ENCODE assay signal across 11 cellular contexts in genomic region chr2:46803911-46804670, GRCh38.
DNase-seq lines count a peak whose midpoint lies in the region; ATAC-seq, FAIRE-seq and TF ChIP-seq lines count a peak whose summit lies in the region.
"Had no signal": no experiment of that assay in that cellular context is flagged by ENCODE, and none has a peak within 500 bp of the region (broad histone marks: within the 10 kb centered on the region; RNA-seq: fewer than 3 reads in every experiment).

No MANE protein-coding gene starts in this region.

- POLR2A ChIA-PET in activated CD4-positive, alpha-beta T cell treated with anti-CD3 and anti-CD28 coated beads for 36 hours (lab: Charles Lee), result no interaction called here

- TF ChIP-seq CTCF in astrocyte of the spinal cord (IDR thresholded peaks at IDR 0.05; ENCODE audit: low read depth, low read length) (no peak), smooth muscle cell (IDR thresholded peaks at IDR 0.05; ENCODE audit: borderline replicate concordance, insufficient read depth, poor library complexity, severe bottlenecking) (no peak)

- 81% methylated on average over 15 of the region's 15 CpGs for WGBS in smooth muscle cell (ENCODE audit: low lambda C conversion rate)

- no peaks in the 10 kb centered on the region for H3F3A ChIP-seq in smooth muscle cell (ENCODE audit: low read depth)

- peaks cover 2% of the 10 kb centered on the region for H3K9me3 Mint-ChIP-seq in activated CD4-positive, alpha-beta T cell treated with anti-CD3 and anti-CD28 coated beads for 36 hours (ENCODE audit: low read depth)
- H3K9me3 Mint-ChIP-seq: central memory CD8-positive, alpha-beta T cell had no signal

- H3K27me3 Mint-ChIP-seq in activated CD4-positive, alpha-beta T cell treated with anti-CD3 and anti-CD28 coated beads for 36 hours, result peaks cover 9% of the 10 kb centered on the region

- no peak overlapping the region for H3K27ac ChIP-seq in smooth muscle cell (ENCODE audit: low read depth)

- no peaks in the 10 kb centered on the region for H3K4me1 Mint-ChIP-seq in activated CD4-positive, alpha-beta T cell treated with anti-CD3 and anti-CD28 coated beads for 36 hours
- H3K4me1 Mint-ChIP-seq: central memory CD8-positive, alpha-beta T cell had no signal

- no peaks in the 10 kb centered on the region for H3K36me3 Mint-ChIP-seq in activated CD4-positive, alpha-beta T cell treated with anti-CD3 and anti-CD28 coated beads for 36 hours (ENCODE audit: low read depth)

- no peak overlapping the region for H3K9ac ChIP-seq in smooth muscle cell (ENCODE audit: low read depth)

- intact Hi-C loops in cardiac septum (cut with DNase I), result no loop called here
- intact Hi-C loops in left ventricle myocardium superior (cut with micrococcal nuclease), result no loop called here
- intact Hi-C loops in activated CD4-positive, alpha-beta T cell treated with anti-CD3 and anti-CD28 coated beads for 36 hours (cut with DNase I, micrococcal nuclease), result loop anchor here in 1 of 2 experiments (10.0 kb wide), 1 partner anchor 521 kb away; no protein-coding TSS in a partner anchor

- H3K4me3 ChIP-seq in astrocyte of the spinal cord (ENCODE audit: low read depth, low read length) (no peak overlapping the region), smooth muscle cell (no peak overlapping the region)

- peak; percentile 94 for FAIRE-seq in urothelium cell line (lab: Jason Lieb, UNC)

- no peak overlapping the region for H2AFZ ChIP-seq in smooth muscle cell (ENCODE audit: low read depth)

- DNase-seq in cardiac septum (ENCODE audit: low spot score) (peak; percentile 74), left ventricle myocardium superior (no peak), astrocyte of the spinal cord (ENCODE audit: low read depth, low spot score) (peak; percentile 96), kidney tubule cell (ENCODE audit: low spot score) (peak; percentile 63), urothelium cell line (ENCODE audit: low spot score) (peak; percentile 95), smooth muscle cell (lab: John Stamatoyannopoulos, UW; ENCODE audit: unreplicated experiment) (no peak), NCI-H1436 treated with DMSO at 0.1 percent for 48 hours (lab: John Stamatoyannopoulos, UW) (no peak)
- no peak for DNase-seq in activated CD4-positive, alpha-beta T cell treated with anti-CD3 and anti-CD28 coated beads for 36 hours
- DNase-seq: NCI-H1105 treated with DMSO at 0.1 percent for 48 hours had no signal

- H3K79me2 ChIP-seq in smooth muscle cell (ENCODE audit: low read depth), result no peaks in the 10 kb centered on the region

- ATAC-seq in left ventricle myocardium superior, result no peak
- ATAC-seq in activated CD4-positive, alpha-beta T cell treated with anti-CD3 and anti-CD28 coated beads for 36 hours, result no peak

- peaks cover 5% of the 10 kb centered on the region for H3K27me3 ChIP-seq in smooth muscle cell (ENCODE audit: low read depth)

- H3K4me1 ChIP-seq in smooth muscle cell (ENCODE audit: low read depth), result no peaks in the 10 kb centered on the region

- H3K9me3 ChIP-seq in smooth muscle cell (replicated peaks; ENCODE audit: low read depth), result no peaks in the 10 kb centered on the region

- H3K4me3 Mint-ChIP-seq in activated CD4-positive, alpha-beta T cell treated with anti-CD3 and anti-CD28 coated beads for 36 hours, result no peak overlapping the region
- H3K4me3 Mint-ChIP-seq: central memory CD8-positive, alpha-beta T cell had no signal

- H3K27ac Mint-ChIP-seq in activated CD4-positive, alpha-beta T cell treated with anti-CD3 and anti-CD28 coated beads for 36 hours, result no peak overlapping the region
- H3K27ac Mint-ChIP-seq: progenitor cell of endocrine pancreas had no signal

- H3K36me3 ChIP-seq in smooth muscle cell (ENCODE audit: low read depth), result no peaks in the 10 kb centered on the region

- no peak overlapping the region for H3K4me2 ChIP-seq in smooth muscle cell

- H4K20me1 ChIP-seq in smooth muscle cell (ENCODE audit: low read depth), result no peaks in the 10 kb centered on the region

- in situ Hi-C loops in astrocyte of the spinal cord (cut with HindIII; ENCODE audit: low sequenced_read_pairs), result no loop called here

- CTCF ChIA-PET in activated CD4-positive, alpha-beta T cell treated with anti-CD3 and anti-CD28 coated beads for 36 hours (lab: Charles Lee), result interaction anchor here (0.8 to 1.9 kb wide), 2 partner anchors 12 to 28 kb away, joined by 3 to 4 read pairs; no protein-coding TSS in a partner anchor

Comparison
In these comparisons a context has a peak if more than half of its experiments do, and no peak if none do; other contexts are left out.
1. DNase-seq: peak in cardiac septum (single experiment), astrocyte of the spinal cord (single experiment), kidney tubule cell (single experiment) and urothelium cell line (single experiment); none in left ventricle myocardium superior (single experiment), smooth muscle cell (single experiment), NCI-H1436 treated with DMSO at 0.1 percent for 48 hours (single experiment) and activated CD4-positive, alpha-beta T cell treated with anti-CD3 and anti-CD28 coated beads for 36 hours (single experiment).